In the genomic region with DNA sequence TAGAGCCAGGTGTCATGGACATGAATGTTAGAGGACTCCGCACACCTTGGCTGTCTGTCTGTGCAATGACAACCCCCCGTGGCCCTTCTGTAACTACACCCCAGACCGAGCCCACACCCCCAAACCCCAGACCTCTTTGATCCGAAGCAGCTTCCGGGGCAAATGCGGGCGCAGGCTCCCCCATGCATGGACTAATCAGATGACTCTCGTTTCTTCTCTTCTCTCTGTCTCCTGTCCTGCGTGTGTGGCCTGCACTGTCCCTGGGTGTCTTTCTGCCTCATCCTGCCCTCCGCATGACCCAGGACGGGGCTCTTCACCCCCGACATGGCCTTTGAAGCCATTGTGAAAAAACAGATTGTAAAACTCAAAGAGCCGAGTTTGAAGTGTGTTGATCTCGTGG, we compare ENCODE assay signal across 14 cellular contexts. TPM values are rescaled to one million over a fixed set of nuclear protein-coding genes. Genes with fewer than 3 reads are reported as not detected.
DNase-seq lines count a peak whose midpoint lies in the region; ATAC-seq and TF ChIP-seq lines count a peak whose summit lies in the region.
"Had no signal": no experiment of that assay in that cellular context is flagged by ENCODE, and none has a peak within 500 bp of the region (broad histone marks: within the 10 kb centered on the region; RNA-seq: fewer than 3 reads in every experiment).

No MANE protein-coding gene starts in this region.

- no peaks in the 10 kb centered on the region for H3K27me3 ChIP-seq in neural progenitor cell

- no peaks in the 10 kb centered on the region for H3K4me1 ChIP-seq in neural progenitor cell

- CTCF ChIA-PET in T-cell (lab: Charles Lee) = interaction anchor here in 1 of 2 donors (0.7 to 1.2 kb wide), 3 partner anchors 38 to 74 kb away, joined by 3 read pairs; no protein-coding TSS in a partner anchor
- CTCF ChIA-PET in WTC11 (lab: Charles Lee) = interaction anchor here (1.4 kb wide), 1 partner anchor 61 kb away, joined by 4 read pairs; no protein-coding TSS in a partner anchor

- no peak for TF ChIP-seq POLR2A in erythroblast (IDR thresholded peaks at IDR 0.05; ENCODE audit: low read length)

- TF ChIP-seq CTCF in neural progenitor cell (IDR thresholded peaks at IDR 0.05) (no peak), WTC11 (IDR thresholded peaks at IDR 0.05) (no peak)

- no peak overlapping the region for H3K4me2 ChIP-seq in neural progenitor cell

- H3K4me3 ChIP-seq in neural progenitor cell = no peak overlapping the region
- H3K4me3 ChIP-seq: left ventricle myocardium inferior, SK-N-MC had no signal

- no peaks in the 10 kb centered on the region for H4K20me1 ChIP-seq in neural progenitor cell (ENCODE audit: low read depth)

- no peak overlapping the region for H3K9ac ChIP-seq in neural progenitor cell
- H3K9ac ChIP-seq: parathyroid adenoma had no signal

- no peaks in the 10 kb centered on the region for H3F3A ChIP-seq in neural progenitor cell (ENCODE audit: low read depth)

- no peak overlapping the region for H3K27ac ChIP-seq in neural progenitor cell
- H3K27ac ChIP-seq: left ventricle myocardium inferior, parathyroid adenoma, SK-N-MC had no signal

- peaks cover 8 to 44% (median 26%) of the 10 kb centered on the region in 3 donors for H3K4me1 Mint-ChIP-seq in T-cell
- peaks cover 41% of the 10 kb centered on the region for H3K4me1 Mint-ChIP-seq in central memory CD8-positive, alpha-beta T cell
- H3K4me1 Mint-ChIP-seq in neural progenitor cell = no peaks in the 10 kb centered on the region
- H3K4me1 Mint-ChIP-seq in WTC11 = no peaks in the 10 kb centered on the region

- H3K27ac Mint-ChIP-seq in T-cell (peak overlapping the region; percentile 96 to 97), neural progenitor cell (no peak overlapping the region), WTC11 (no peak overlapping the region)
- peak overlapping the region; percentile 97 for H3K27ac Mint-ChIP-seq in central memory CD8-positive, alpha-beta T cell (ENCODE audit: low read depth)
- H3K27ac Mint-ChIP-seq: dendritic cell treated with granulocyte-macrophage colony-stimulating factor and Interleukin-4, amounts not matched to agents 40 ng/mL and 50 ng/mL, for 4 days had no signal

- H3K36me3 ChIP-seq in neural progenitor cell = no peaks in the 10 kb centered on the region

- H3K9me3 Mint-ChIP-seq in T-cell = no peaks in the 10 kb centered on the region
- H3K9me3 Mint-ChIP-seq in central memory CD8-positive, alpha-beta T cell = no peaks in the 10 kb centered on the region
- no peaks in the 10 kb centered on the region for H3K9me3 Mint-ChIP-seq in neural progenitor cell
- H3K9me3 Mint-ChIP-seq in WTC11 = no peaks in the 10 kb centered on the region
- H3K9me3 Mint-ChIP-seq: dendritic cell treated with granulocyte-macrophage colony-stimulating factor and Interleukin-4, amounts not matched to agents 40 ng/mL and 50 ng/mL, for 4 days had no signal

- no peaks in the 10 kb centered on the region for H3K9me3 ChIP-seq in neural progenitor cell (ENCODE audit: low read depth)
- H3K9me3 ChIP-seq: left ventricle myocardium inferior had no signal

- peaks cover 31% of the 10 kb centered on the region for H3K36me3 Mint-ChIP-seq in T-cell
- peaks cover 48% of the 10 kb centered on the region for H3K36me3 Mint-ChIP-seq in central memory CD8-positive, alpha-beta T cell (ENCODE audit: insufficient read depth)
- H3K36me3 Mint-ChIP-seq in neural progenitor cell = peaks cover 6% of the 10 kb centered on the region
- H3K36me3 Mint-ChIP-seq in WTC11 = peaks cover 33% of the 10 kb centered on the region

- no peak overlapping the region for H2AFZ ChIP-seq in neural progenitor cell (replicated peaks)
- H2AFZ ChIP-seq: parathyroid adenoma had no signal

- DNase-seq in T-cell (peak; percentile 11 to 78 (median 63)), neural progenitor cell (ENCODE audit: low spot score) (no peak), erythroblast (lab: John Stamatoyannopoulos, UW) (no peak), NCI-H146 treated with DMSO at 0.1 percent for 48 hours (lab: John Stamatoyannopoulos, UW; ENCODE audit: unreplicated experiment) (no peak), WTC11 (ENCODE audit: low spot score) (no peak)
- DNase-seq in activated CD8-positive, alpha-beta memory T cell treated with anti-CD3 and anti-CD28 coated beads, Interleukin-2, amount 50 U/mL, for 24 hours (ENCODE audit: extremely low read depth) = peak; percentile 9
- DNase-seq in central memory CD8-positive, alpha-beta T cell (ENCODE audit: low spot score in 2 of 2) = peak; percentile 58 to 79
- peak; percentile 19 to 20 for DNase-seq in stimulated activated CD8-positive, alpha-beta memory T cell treated with anti-CD3 and anti-CD28 coated beads, Interleukin-15, amount 100 ng/mL, for 48 hours (ENCODE audit: low read depth in 2 of 2)
- DNase-seq: glutamatergic neuron, left ventricle myocardium inferior, NCI-H1436 treated with DMSO at 0.1 percent for 48 hours had no signal

- POLR2A ChIA-PET in T-cell (lab: Charles Lee) (interaction anchor here in 1 of 2 donors (0.6 kb wide), 1 partner anchor 80 kb away, joined by 3 read pairs; the partner anchor contains the start of gene DNM2), WTC11 (lab: Charles Lee) (no interaction called here)

- H3K27me3 Mint-ChIP-seq in T-cell (no peaks in the 10 kb centered on the region), neural progenitor cell (ENCODE audit: insufficient read depth, low read depth) (peaks cover 1% of the 10 kb centered on the region), WTC11 (ENCODE audit: low read depth) (no peaks in the 10 kb centered on the region)
- H3K27me3 Mint-ChIP-seq in central memory CD8-positive, alpha-beta T cell = no peaks in the 10 kb centered on the region
- H3K27me3 Mint-ChIP-seq: dendritic cell treated with granulocyte-macrophage colony-stimulating factor and Interleukin-4, amounts not matched to agents 40 ng/mL and 50 ng/mL, for 4 days had no signal

- ATAC-seq in T-cell (replicated peaks in 1 of 4) = peak; percentile 30 to 62 (median 52)
- ATAC-seq in central memory CD8-positive, alpha-beta T cell (replicated peaks; ENCODE audit: extremely low read depth, poor library complexity, severe bottlenecking) = peak; percentile 64
- ATAC-seq in WTC11 = no peak

- H3K79me2 ChIP-seq in neural progenitor cell (ENCODE audit: low read depth) = no peaks in the 10 kb centered on the region

- H3K4me3 Mint-ChIP-seq in T-cell (peak overlapping the region; percentile 72 to 80 (median 75)), neural progenitor cell (no peak overlapping the region), WTC11 (no peak overlapping the region)
- H3K4me3 Mint-ChIP-seq in central memory CD8-positive, alpha-beta T cell = peak overlapping the region; percentile 76
- H3K4me3 Mint-ChIP-seq: dendritic cell treated with granulocyte-macrophage colony-stimulating factor and Interleukin-4, amounts not matched to agents 40 ng/mL and 50 ng/mL, for 4 days had no signal

TF ChIP-seq in WTC11, 78 proteins besides CTCF, POLR2A, EP300 and RAD21 (continues in another document):
- TF ChIP-seq NR3C1 (CRISPR knock-in tag; conservative IDR thresholded peaks at IDR 0.05; ENCODE audit: low read depth) (no peak), ATF3 (CRISPR knock-in tag; conservative IDR thresholded peaks at IDR 0.05) (no peak), HMGXB4 (CRISPR knock-in tag; IDR thresholded peaks at IDR 0.05) (no peak), ZNF423 (CRISPR knock-in tag; IDR thresholded peaks at IDR 0.05) (no peak), CREB1 (CRISPR knock-in tag; IDR thresholded peaks at IDR 0.05) (no peak)
- TF ChIP-seq, protein P1, sequence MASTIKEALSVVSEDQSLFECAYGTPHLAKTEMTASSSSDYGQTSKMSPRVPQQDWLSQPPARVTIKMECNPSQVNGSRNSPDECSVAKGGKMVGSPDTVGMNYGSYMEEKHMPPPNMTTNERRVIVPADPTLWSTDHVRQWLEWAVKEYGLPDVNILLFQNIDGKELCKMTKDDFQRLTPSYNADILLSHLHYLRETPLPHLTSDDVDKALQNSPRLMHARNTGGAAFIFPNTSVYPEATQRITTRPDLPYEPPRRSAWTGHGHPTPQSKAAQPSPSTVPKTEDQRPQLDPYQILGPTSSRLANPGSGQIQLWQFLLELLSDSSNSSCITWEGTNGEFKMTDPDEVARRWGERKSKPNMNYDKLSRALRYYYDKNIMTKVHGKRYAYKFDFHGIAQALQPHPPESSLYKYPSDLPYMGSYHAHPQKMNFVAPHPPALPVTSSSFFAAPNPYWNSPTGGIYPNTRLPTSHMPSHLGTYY (CRISPR knock-in tag; IDR thresholded peaks at IDR 0.05) = no peak

RNA-seq across cellular contexts. Expression of gene TMED1, which starts 38.9 kb away (rescaled TPM):
- 10 to 100 TPM in 2 of 5 donors, 1 to 10 TPM in 3; 6.1 to 11.4 (median 9.5) TPM for total RNA-seq in T-cell
- total RNA-seq in neural progenitor cell (ENCODE audit: low replicate concordance) = 27.0 and 57.9 TPM in 2 replicates
- total RNA-seq in WTC11 (2021) = 28.5 to 40.9 TPM (median 40.6 TPM) in 3 replicates

RNA-seq across cellular contexts. Expression of gene C19orf38, which starts 51.1 kb away (rescaled TPM):
- total RNA-seq in T-cell (1 to 10 TPM in 3 of 5 donors, under 1 TPM in 2; 0.51 to 1.8 (median 1.0) TPM), neural progenitor cell (ENCODE audit: low replicate concordance) (0.62 TPM in 1 of 2 replicates, not detected in the other), WTC11 (2021) (0.23 TPM in 1 of 3 replicates, not detected in the others)

Comparison
In these comparisons a context has a peak if more than half of its experiments do, and no peak if none do; other contexts are left out.
1. DNase-seq: peak in T-cell (34 of 34), activated CD8-positive, alpha-beta memory T cell treated with anti-CD3 and anti-CD28 coated beads, Interleukin-2, amount 50 U/mL, for 24 hours (single experiment), central memory CD8-positive, alpha-beta T cell (2 of 2) and stimulated activated CD8-positive, alpha-beta memory T cell treated with anti-CD3 and anti-CD28 coated beads, Interleukin-15, amount 100 ng/mL, for 48 hours (2 of 2); none in neural progenitor cell (single experiment), erythroblast (0 of 2), NCI-H146 treated with DMSO at 0.1 percent for 48 hours (single experiment) and WTC11 (single experiment).
2. H3K27ac Mint-ChIP-seq: peak in T-cell (2 of 2) and central memory CD8-positive, alpha-beta T cell (single experiment); none in neural progenitor cell (single experiment) and WTC11 (single experiment).
3. H3K4me3 Mint-ChIP-seq: peak in T-cell (3 of 3) and central memory CD8-positive, alpha-beta T cell (single experiment); none in neural progenitor cell (single experiment) and WTC11 (single experiment).